8 cellular contexts compared by ENCODE assay signal in the genomic region with DNA sequence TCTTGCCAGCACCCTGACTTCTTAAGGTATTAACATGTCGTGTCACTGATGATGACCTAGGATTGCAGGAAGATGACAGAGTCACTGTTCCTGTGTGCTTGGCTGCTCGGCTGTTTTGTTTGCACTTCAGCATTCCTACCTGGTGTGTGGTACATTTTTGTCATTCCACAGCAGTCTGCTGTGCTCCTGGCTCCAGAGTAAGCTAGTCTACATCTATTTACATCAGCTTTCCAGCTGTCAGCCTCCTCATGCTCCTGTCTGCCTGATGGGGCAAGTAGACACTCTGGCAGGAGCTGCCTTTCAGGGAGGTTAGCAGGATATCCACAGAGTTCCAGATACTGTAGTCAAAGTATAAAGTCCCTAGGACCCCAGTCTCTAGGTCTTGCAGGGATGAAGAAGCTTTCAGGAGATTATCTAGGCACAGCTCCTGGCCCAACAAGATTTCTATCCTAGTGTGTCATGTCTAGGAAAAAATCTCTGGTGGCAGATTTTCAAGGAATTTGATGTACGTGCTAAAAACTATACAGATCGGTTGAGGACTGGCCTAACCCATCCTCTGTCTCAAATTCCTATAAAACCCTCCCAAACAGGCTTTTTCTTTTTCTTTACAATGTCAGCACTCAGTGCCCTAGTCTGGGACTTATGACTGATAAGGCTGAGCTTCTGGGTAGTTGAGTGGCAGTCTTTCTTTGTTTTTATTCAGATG. TPM values are rescaled to one million over a fixed set of nuclear protein-coding genes. Genes with fewer than 3 reads are reported as not detected.
DNase-seq lines count a peak whose midpoint lies in the region; ATAC-seq and TF ChIP-seq lines count a peak whose summit lies in the region.

No MANE protein-coding gene starts in this region.

- DNase-seq in H7 (peak; percentile 57), right cardiac atrium (no peak), gastrocnemius medialis (peak; percentile 28 to 69), lower leg skin (ENCODE audit: low spot score in 2 of 2) (no peak)

- H3K9me3 ChIP-seq in right cardiac atrium (ENCODE audit: control insufficient read depth, low read length) (no peaks in the 10 kb centered on the region), gastrocnemius medialis (no peaks in the 10 kb centered on the region)

- TF ChIP-seq POLR2A in gastrocnemius medialis (IDR thresholded peaks at IDR 0.05) (peak; percentile 4 to 39), lower leg skin (IDR thresholded peaks at IDR 0.05) (no peak)

- peaks cover 41% of the 10 kb centered on the region for H3K4me1 ChIP-seq in right cardiac atrium (ENCODE audit: control insufficient read depth, insufficient read depth, low read length)
- H3K4me1 ChIP-seq in gastrocnemius medialis: peaks cover 94 to 96% of the 10 kb centered on the region in 2 donors

- H3K4me3 ChIP-seq in H7 (ENCODE audit: insufficient read depth, low read depth, low read length): no peak overlapping the region
- no peak overlapping the region for H3K4me3 ChIP-seq in right cardiac atrium (ENCODE audit: low read length)
- H3K4me3 ChIP-seq in gastrocnemius medialis: no peak overlapping the region
- no peak overlapping the region for H3K4me3 ChIP-seq in lower leg skin (ENCODE audit: low read depth, poor library complexity, severe bottlenecking)

- intact Hi-C loops in right cardiac atrium (cut with DNase I): no loop called here
- intact Hi-C loops in gastrocnemius medialis (cut with DNase I; ENCODE audit: low total_unique reads): loop anchor here (2.0 kb wide), 1 partner anchor 526 kb away; no protein-coding TSS in a partner anchor
- intact Hi-C loops in lower leg skin (cut with DNase I; ENCODE audit: low total_unique reads): no loop called here

- TF ChIP-seq CTCF in gastrocnemius medialis (IDR thresholded peaks at IDR 0.05 in 4 of 5, conservative IDR thresholded peaks at IDR 0.05 in 1 of 5) (no peak), lower leg skin (IDR thresholded peaks at IDR 0.05) (peak in 1 of 3 donors; percentile 51)

- ATAC-seq in right cardiac atrium (peak; percentile 25 to 27), gastrocnemius medialis (peak; percentile 12 to 26), HG03520 (IDR thresholded peaks at IDR 0.05; ENCODE audit: unreplicated experiment) (no peak), HG03571 (IDR thresholded peaks at IDR 0.05; ENCODE audit: unreplicated experiment) (no peak), GM21528 (IDR thresholded peaks at IDR 0.05; ENCODE audit: low FRiP score, unreplicated experiment) (no peak)

- WGBS in right cardiac atrium: 30% methylated on average over 4 of the region's 4 CpGs
- 27 to 30% methylated on average over 4 of the region's 4 CpGs for WGBS in lower leg skin, 2 donors

- H3K36me3 ChIP-seq in H7 (replicated peaks; ENCODE audit: control insufficient read depth, insufficient read depth, low read length) (no peaks in the 10 kb centered on the region), gastrocnemius medialis (no peaks in the 10 kb centered on the region)

- in situ Hi-C loops in gastrocnemius medialis (cut with MboI; ENCODE audit: low sequenced_read_pairs in 4 of 4): no loop called here

- H3K27ac ChIP-seq in angular gyrus (ENCODE audit: low read depth, low read length) (peak overlapping the region; percentile 93), right cardiac atrium (ENCODE audit: low read length) (peak overlapping the region; percentile 83), gastrocnemius medialis (peak overlapping the region; percentile 86 to 95 (median 89))

- H3K27me3 ChIP-seq in H7 (ENCODE audit: control insufficient read depth, insufficient read depth, low read length): no peaks in the 10 kb centered on the region
- no peaks in the 10 kb centered on the region for H3K27me3 ChIP-seq in right cardiac atrium (ENCODE audit: control insufficient read depth, insufficient read depth)
- H3K27me3 ChIP-seq in gastrocnemius medialis: no peaks in the 10 kb centered on the region

RNA-seq across cellular contexts. Expression of gene RUSC2, which starts 28.5 kb away (rescaled TPM):
- total RNA-seq in H7 (2014; rRNA removed; shearing (Covaris generic)): 12.3 and 13.7 TPM in 2 replicates
- total RNA-seq in right cardiac atrium: 10 to 100 TPM; 30.7 to 41.4 (median 35.5) TPM
- polyA plus RNA-seq in right cardiac atrium: 23.6 TPM
- total RNA-seq in gastrocnemius medialis: 100 to 1,000 TPM in 1 of 4 donors, 10 to 100 TPM in 3; 20.8 to 166 (median 45.7) TPM
- 10 to 100 TPM; 18.5 to 32.0 (median 30.1) TPM for total RNA-seq in lower leg skin

Comparison
In these comparisons a context has a peak if more than half of its experiments do, and no peak if none do; other contexts are left out.
1. DNase-seq: peak in H7 (single experiment) and gastrocnemius medialis (2 of 2); none in right cardiac atrium (0 of 3) and lower leg skin (0 of 2).
2. ATAC-seq: peak in right cardiac atrium (2 of 2) and gastrocnemius medialis (2 of 2); none in HG03520 (single experiment), HG03571 (single experiment) and GM21528 (single experiment).
3. POLR2A ChIP-seq: peak in gastrocnemius medialis (2 of 2); none in lower leg skin (0 of 2).
4. Peak in every context shown above with its lines, with median percentiles within 50 percentile points of each other: H3K27ac ChIP-seq.